8 cellular contexts compared by ENCODE assay signal in genomic region chr5:123937230-123937629, GRCh38.
DNase-seq lines count a peak whose midpoint lies in the region; ATAC-seq and TF ChIP-seq lines count a peak whose summit lies in the region.

No MANE protein-coding gene starts in this region.

- H3K4me3 Mint-ChIP-seq in WTC11 = no peak overlapping the region
- no peak overlapping the region for H3K4me3 Mint-ChIP-seq in activated T-helper 17 cell treated with anti-CD3 and anti-CD28 coated beads, Interleukin-2, amount 50 U/mL, for 72 hours

- peaks cover 7% of the 10 kb centered on the region; the same call in 1 of the 2 replicates for H3K4me1 Mint-ChIP-seq in WTC11
- no peaks in the 10 kb centered on the region for H3K4me1 Mint-ChIP-seq in activated T-helper 17 cell treated with anti-CD3 and anti-CD28 coated beads, Interleukin-2, amount 50 U/mL, for 72 hours

- peaks cover 67% of the 10 kb centered on the region for H3K9me3 Mint-ChIP-seq in WTC11
- peaks cover 17% of the 10 kb centered on the region for H3K9me3 Mint-ChIP-seq in activated T-helper 17 cell treated with anti-CD3 and anti-CD28 coated beads, Interleukin-2, amount 50 U/mL, for 72 hours

- H3K27me3 Mint-ChIP-seq in WTC11 (ENCODE audit: low read depth) = peaks cover 23% of the 10 kb centered on the region
- no peaks in the 10 kb centered on the region for H3K27me3 Mint-ChIP-seq in activated T-helper 17 cell treated with anti-CD3 and anti-CD28 coated beads, Interleukin-2, amount 50 U/mL, for 72 hours

- CTCF ChIA-PET in WTC11 (lab: Charles Lee) = no interaction called here

- no peak overlapping the region for H3K27ac Mint-ChIP-seq in WTC11
- H3K27ac Mint-ChIP-seq in activated T-helper 17 cell treated with anti-CD3 and anti-CD28 coated beads, Interleukin-2, amount 50 U/mL, for 72 hours = no peak overlapping the region

- POLR2A ChIA-PET in WTC11 (lab: Charles Lee) = interaction anchor here (0.6 kb wide), 1 partner anchor 584 kb away, joined by 3 read pairs; no protein-coding TSS in a partner anchor

- peak; percentile 59 for TF ChIP-seq CTCF in WTC11 (IDR thresholded peaks at IDR 0.05)

- peaks cover 73% of the 10 kb centered on the region for H3K36me3 Mint-ChIP-seq in WTC11
- H3K36me3 Mint-ChIP-seq in activated T-helper 17 cell treated with anti-CD3 and anti-CD28 coated beads, Interleukin-2, amount 50 U/mL, for 72 hours (ENCODE audit: low read depth) = no peaks in the 10 kb centered on the region

- ATAC-seq in WTC11 (peak; percentile 78), GM19351 (IDR thresholded peaks at IDR 0.05; ENCODE audit: unreplicated experiment) (no peak)
- no peak for ATAC-seq in activated T-helper 17 cell treated with anti-CD3 and anti-CD28 coated beads, Interleukin-2, amount 50 U/mL, for 72 hours (replicated peaks)
- no peak for ATAC-seq in activated CD4-positive, CD25-positive, alpha-beta regulatory T cell treated with anti-CD3 and anti-CD28 coated beads, Interleukin-2, amount 50 U/mL, for 24 hours

- DNase-seq in GM03348 (ENCODE audit: low spot score) = peak; percentile 31
- peak; percentile 71 for DNase-seq in M059J (ENCODE audit: low read depth)
- peak; percentile 39 for DNase-seq in WTC11 (ENCODE audit: low spot score)
- peak; percentile 47 for DNase-seq in iPS-NIHi11 (ENCODE audit: low spot score)
- DNase-seq in NCI-H345 (lab: John Stamatoyannopoulos, UW) = no peak

TF ChIP-seq in WTC11, 78 proteins besides CTCF, POLR2A, EP300 and RAD21:
- TF ChIP-seq TEAD1 (CRISPR knock-in tag; IDR thresholded peaks at IDR 0.05) (0 out of 2 replicates have a peak, but pooled peaks have one; percentile 59), ETV6 (CRISPR knock-in tag; IDR thresholded peaks at IDR 0.05) (0 out of 2 replicates have a peak, but pooled peaks have one; percentile 64), ELF4 (CRISPR knock-in tag; IDR thresholded peaks at IDR 0.05; ENCODE audit: low read depth) (no peak), SMAD3 (CRISPR knock-in tag; IDR thresholded peaks at IDR 0.05; ENCODE audit: borderline replicate concordance) (0 out of 2 replicates have a peak, but pooled peaks have one; percentile 36), ATF2 (CRISPR knock-in tag; IDR thresholded peaks at IDR 0.05; ENCODE audit: borderline replicate concordance, low read depth) (no peak), AR (CRISPR knock-in tag; IDR thresholded peaks at IDR 0.05) (no peak), IRF1 (CRISPR knock-in tag; IDR thresholded peaks at IDR 0.05) (no peak), ZNF281 (CRISPR knock-in tag; IDR thresholded peaks at IDR 0.05) (peak; percentile 58; the same call in 1 of the 2 replicates), USF2 (CRISPR knock-in tag; IDR thresholded peaks at IDR 0.05) (peak; percentile 67), ZNF121 (CRISPR knock-in tag; IDR thresholded peaks at IDR 0.05) (no peak), MAX (CRISPR knock-in tag; IDR thresholded peaks at IDR 0.05) (peak; percentile 93), CDX4 (CRISPR knock-in tag; IDR thresholded peaks at IDR 0.05; ENCODE audit: borderline replicate concordance) (no peak), ZNF423 (CRISPR knock-in tag; IDR thresholded peaks at IDR 0.05) (0 out of 2 replicates have a peak, but pooled peaks have one; percentile 13), ZNF317 (CRISPR knock-in tag; IDR thresholded peaks at IDR 0.05; ENCODE audit: borderline replicate concordance, low read depth) (0 out of 2 replicates have a peak, but pooled peaks have one; percentile 10), USF1 (CRISPR knock-in tag; IDR thresholded peaks at IDR 0.05) (peak; percentile 42; the same call in 1 of the 2 replicates)
